In the genomic region with DNA sequence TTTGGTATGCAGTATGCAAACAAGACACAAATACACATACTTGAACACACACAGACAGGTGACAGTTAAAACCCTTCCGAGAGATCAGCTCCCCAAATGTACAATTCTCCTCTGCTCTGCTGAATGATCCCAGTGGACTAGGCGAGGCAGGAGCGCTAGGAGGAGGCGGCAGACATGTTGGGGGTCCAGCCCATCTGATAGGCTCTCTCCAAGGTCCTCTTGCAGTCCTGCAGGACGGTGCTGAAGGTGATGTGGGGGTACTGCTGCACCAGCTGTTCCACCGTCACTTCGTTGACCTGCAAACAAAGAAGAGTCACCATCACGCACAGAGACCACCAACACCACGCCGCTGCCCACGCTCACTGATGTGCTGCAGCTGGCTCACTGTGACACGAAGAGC, we compare ENCODE assay signal across 30 cellular contexts.
"Had no signal": no experiment of that assay in that cellular context is flagged by ENCODE, and none has a peak within 500 bp of the region (broad histone marks: within the 10 kb centered on the region; RNA-seq: fewer than 3 reads in every experiment).

No MANE protein-coding gene starts in this region.

- ATAC-seq: foreskin keratinocyte; gastroesophageal sphincter; heart left ventricle; left lung; naive thymus-derived CD4-positive, alpha-beta T cell; sciatic nerve had no signal

- H3K4me3 Mint-ChIP-seq: naive thymus-derived CD4-positive, alpha-beta T cell; nephron; neural progenitor cell; type B pancreatic cell had no signal

- DNase-seq: colonic mucosa; dermis blood vessel endothelial cell; effector memory CD4-positive, alpha-beta T cell; foreskin keratinocyte; heart left ventricle; kidney; mesendoderm; midbrain; naive thymus-derived CD4-positive, alpha-beta T cell; nucleus accumbens; stimulated activated CD4-positive, alpha-beta T cell treated with anti-CD3 and anti-CD28 coated beads, Interleukin-12 subunit alpha, Interleukin-12 subunit beta, amount 100 ng/mL, for 4 hours; stimulated activated CD4-positive, alpha-beta T cell treated with anti-CD3 and anti-CD28 coated beads, Interleukin-1b, Interleukin-23, amount 100 ng/mL, for 48 hours; stimulated activated CD4-positive, alpha-beta T cell treated with anti-CD3 and anti-CD28 coated beads, Interleukin-4, amount 100 ng/mL, for 1 hour; stimulated activated CD8-positive, alpha-beta memory T cell treated with anti-CD3 and anti-CD28 coated beads, Interleukin-4, amount 100 ng/mL, for 48 hours; stimulated activated naive CD4-positive, alpha-beta T cell treated with Interleukin-2 at 50 U/mL for 16 hours; stomach; testis; tibial artery; uterus had no signal

- H3K79me2 ChIP-seq: hepatocyte had no signal

- H3K27ac ChIP-seq: colonic mucosa, esophagus muscularis mucosa, foreskin keratinocyte, gastroesophageal sphincter, heart left ventricle, hepatocyte, left lung, neural progenitor cell, prostate gland, right atrium auricular region, stomach, testis, tibial artery, uterus had no signal

- H3K4me3 ChIP-seq: colonic mucosa, esophagus muscularis mucosa, gastroesophageal sphincter, heart left ventricle, hepatocyte, left lung, neural progenitor cell, prostate gland, right atrium auricular region, smooth muscle cell, stomach, testis, tibial artery, uterus had no signal

- H2AFZ ChIP-seq: hepatocyte, neural progenitor cell had no signal

- H3K4me1 Mint-ChIP-seq: nephron had no signal

- H3K27me3 ChIP-seq: colonic mucosa, esophagus muscularis mucosa, foreskin keratinocyte, gastroesophageal sphincter, heart left ventricle, hepatocyte, left lung, neural progenitor cell, right atrium auricular region, stomach, testis, tibial artery, uterus had no signal

- H3K4me1 ChIP-seq: colonic mucosa, esophagus muscularis mucosa, foreskin keratinocyte, heart left ventricle, left lung, prostate gland, right atrium auricular region, stomach, testis, uterus had no signal

- H3K36me3 ChIP-seq: colonic mucosa, neural progenitor cell, prostate gland, right atrium auricular region, uterus had no signal

- H3K4me2 ChIP-seq: hepatocyte, neural progenitor cell, smooth muscle cell had no signal

- H3K9ac ChIP-seq: neural progenitor cell had no signal

- H3K27ac Mint-ChIP-seq: naive thymus-derived CD4-positive, alpha-beta T cell; nephron; neural progenitor cell; type B pancreatic cell had no signal

- H3K9me3 ChIP-seq: colonic mucosa, esophagus muscularis mucosa, gastroesophageal sphincter, heart left ventricle, left lung, prostate gland, right atrium auricular region, stomach, testis, tibial artery, uterus had no signal

- H3K36me3 Mint-ChIP-seq: neural progenitor cell had no signal

- H3K27me3 Mint-ChIP-seq: naive thymus-derived CD4-positive, alpha-beta T cell; type B pancreatic cell had no signal
